In genomic region chrX:47191331-47191730, GRCh38 we compare ENCODE assay signal across 8 cellular contexts. TPM values are rescaled to one million over a fixed set of nuclear protein-coding genes. Genes with fewer than 3 reads are reported as not detected.
DNase-seq lines count a peak whose midpoint lies in the region; ATAC-seq and TF ChIP-seq lines count a peak whose summit lies in the region.

No MANE protein-coding gene starts in this region.

- TF ChIP-seq POLR2A in GM15510 (IDR thresholded peaks at IDR 0.05; ENCODE audit: borderline replicate concordance, extremely low read depth, insufficient read length) (peak; percentile 37), sigmoid colon (IDR thresholded peaks at IDR 0.05) (no peak)

- TF ChIP-seq CTCF in fibroblast of villous mesenchyme (IDR thresholded peaks at IDR 0.05; ENCODE audit: insufficient read depth, low read depth, low read length) (no peak), sigmoid colon (IDR thresholded peaks at IDR 0.05) (no peak)

- DNase-seq in NCI-H748 treated with DMSO at 0.1 percent for 48 hours (lab: John Stamatoyannopoulos, UW), result peak; percentile 33
- peak; percentile 35 for DNase-seq in activated T-cell treated with anti-CD3 and anti-CD28 coated beads for 48 hours (ENCODE audit: low read depth)
- DNase-seq in fibroblast of villous mesenchyme (ENCODE audit: low read depth), result no peak
- no peak for DNase-seq in sigmoid colon
- no peak for DNase-seq in iPS-NIHi7 (ENCODE audit: extremely low spot score)
- no peak for DNase-seq in globus pallidus (ENCODE audit: low spot score)

- 0 to 2% methylated on average over 26 of the region's 26 CpGs for WGBS in sigmoid colon, 2 donors

- no peaks in the 10 kb centered on the region for H3K27me3 ChIP-seq in sigmoid colon

- TF ChIP-seq EP300 in sigmoid colon (IDR thresholded peaks at IDR 0.05), result no peak

- H3K9me3 ChIP-seq in sigmoid colon, result no peaks in the 10 kb centered on the region

- H3K4me3 ChIP-seq in fibroblast of villous mesenchyme (ENCODE audit: low read depth, low read length) (peak overlapping the region; percentile 68), sigmoid colon (peak overlapping the region; percentile 36 to 55 (median 50))

- H3K27ac ChIP-seq in sigmoid colon, result peak overlapping the region in 2 of 4 donors; percentile 58 to 71

- ATAC-seq in HG03095 (IDR thresholded peaks at IDR 0.05; ENCODE audit: unreplicated experiment), result no peak

- intact Hi-C loops in sigmoid colon (cut with DNase I), result loop anchor here (5.0 kb wide), 1 partner anchor 171 kb away; no protein-coding TSS in a partner anchor

- peaks cover 0 to 10% (median 0%) of the 10 kb centered on the region in 4 donors for H3K36me3 ChIP-seq in sigmoid colon

- H3K4me1 ChIP-seq in sigmoid colon, result peaks cover 0 to 33% (median 24%) of the 10 kb centered on the region in 4 donors

RNA-seq across cellular contexts. Expression of gene UBA1, which starts 2.3 kb away (rescaled TPM):
- total RNA-seq in fibroblast of villous mesenchyme (189 and 212 TPM in 2 replicates), sigmoid colon (100 to 1,000 TPM in 1 of 4 donors, 10 to 100 TPM in 3; 74.9 to 112 (median 80.7) TPM)
- 100 to 1,000 TPM in 1 of 3 donors, 10 to 100 TPM in 2; 72.7 to 126 (median 84.2) TPM for polyA plus RNA-seq in sigmoid colon

RNA-seq across cellular contexts. Expression of gene CDK16, which starts 27.1 kb away (rescaled TPM):
- 81.6 and 95.0 TPM in 2 replicates for total RNA-seq in fibroblast of villous mesenchyme
- 10 to 100 TPM; 43.8 to 55.9 (median 45.6) TPM for total RNA-seq in sigmoid colon
- polyA plus RNA-seq in sigmoid colon, result 10 to 100 TPM; 35.4 to 64.6 (median 46.5) TPM

RNA-seq across cellular contexts. Expression of gene USP11, which starts 41.5 kb away (rescaled TPM):
- 47.0 and 48.4 TPM in 2 replicates for total RNA-seq in fibroblast of villous mesenchyme
- 10 to 100 TPM; 18.9 to 37.7 (median 35.3) TPM for total RNA-seq in sigmoid colon
- polyA plus RNA-seq in sigmoid colon, result 10 to 100 TPM in 1 of 3 donors, 1 to 10 TPM in 2; 4.9 to 21.8 (median 6.6) TPM

RNA-seq across cellular contexts. Expression of gene RBM10, which starts 46.3 kb away (rescaled TPM):
- total RNA-seq in fibroblast of villous mesenchyme (39.6 and 49.2 TPM in 2 replicates), sigmoid colon (10 to 100 TPM; 17.1 to 28.0 (median 22.0) TPM)
- polyA plus RNA-seq in sigmoid colon, result 10 to 100 TPM; 15.0 to 44.3 (median 23.8) TPM

RNA-seq across cellular contexts. Expression of gene NDUFB11, which starts 46.8 kb away (rescaled TPM):
- 55.3 and 83.1 TPM in 2 replicates for total RNA-seq in fibroblast of villous mesenchyme
- 100 to 1,000 TPM in 1 of 4 donors, 10 to 100 TPM in 3; 64.3 to 103 (median 82.8) TPM for total RNA-seq in sigmoid colon
- polyA plus RNA-seq in sigmoid colon, result 100 to 1,000 TPM in 1 of 3 donors, 10 to 100 TPM in 2; 82.3 to 124 (median 91.8) TPM

Comparison
In these comparisons a context has a peak if more than half of its experiments do, and no peak if none do; other contexts are left out.
1. DNase-seq: peak in NCI-H748 treated with DMSO at 0.1 percent for 48 hours (single experiment) and activated T-cell treated with anti-CD3 and anti-CD28 coated beads for 48 hours (single experiment); none in fibroblast of villous mesenchyme (single experiment), sigmoid colon (single experiment), iPS-NIHi7 (single experiment) and globus pallidus (single experiment).